Comparison of ENCODE assay signal across 8 cellular contexts in the genomic region with DNA sequence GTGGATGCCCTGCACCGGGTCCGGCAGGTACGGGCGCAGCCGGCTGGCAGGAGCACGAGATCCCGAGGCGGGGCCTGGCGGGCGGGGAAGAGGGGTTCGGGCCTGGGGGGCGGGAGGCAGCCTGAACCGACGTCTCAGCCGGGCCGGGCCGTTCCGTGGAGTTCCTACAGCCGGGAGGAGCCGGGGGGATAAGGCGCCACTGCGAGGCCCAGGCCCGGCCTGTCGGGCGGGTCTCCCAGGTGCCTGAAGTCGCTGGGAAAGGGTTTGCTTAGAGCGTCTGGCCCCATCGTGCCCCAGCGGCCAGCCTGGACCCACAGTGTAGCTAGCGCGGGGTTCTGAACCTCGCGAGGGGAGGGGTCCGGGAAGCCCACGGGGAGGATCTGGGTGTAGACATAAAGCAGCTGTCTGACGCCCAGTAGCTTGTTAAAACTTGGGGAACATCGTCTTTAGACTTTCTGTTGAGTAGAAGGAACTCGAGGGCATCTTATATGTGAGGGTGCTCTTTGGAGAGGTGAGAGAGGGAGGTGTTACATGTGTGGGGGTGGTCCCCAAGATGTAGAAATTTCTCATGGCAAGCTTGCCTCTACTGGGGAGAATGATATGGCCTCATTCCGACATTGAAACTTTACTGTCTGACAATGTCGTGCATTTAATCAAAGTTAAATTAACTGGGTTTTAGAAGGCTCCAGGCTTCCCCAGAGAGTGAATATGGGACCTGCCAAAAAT. TPM values are rescaled to one million over a fixed set of nuclear protein-coding genes. Genes with fewer than 3 reads are reported as not detected.
A peak's percentile ranks its signal among the peaks of the same experiment; 100 is the strongest.
DNase-seq lines count a peak whose midpoint lies in the region; ATAC-seq, FAIRE-seq and TF ChIP-seq lines count a peak whose summit lies in the region.

No MANE protein-coding gene starts in this region.

- H3K36me3 ChIP-seq in HAP-1 (replicated peaks) = peaks cover 18% of the 10 kb centered on the region
- peaks cover 17% of the 10 kb centered on the region; the same call in 1 of the 2 replicates for H3K36me3 ChIP-seq in PC-9 (ENCODE audit: low read depth)

- H3K9me2 ChIP-seq in PC-9 (ENCODE audit: insufficient read depth) = no peaks in the 10 kb centered on the region; the same call in 1 of the 2 replicates

- POLR2A ChIA-PET in PC-9 (lab: Charles Lee; ENCODE audit: unreplicated experiment) = interaction anchor here (0.6 to 0.8 kb wide), 3 partner anchors 40 to 103 kb away, joined by 3 to 19 read pairs (median 8); no protein-coding TSS in a partner anchor
- POLR2A ChIA-PET in naive thymus-derived CD8-positive, alpha-beta T cell (lab: Charles Lee) = interaction anchor here (0.7 to 1.0 kb wide), 2 partner anchors 36 to 113 kb away, joined by 3 to 5 read pairs; a partner anchor contains a TSS

- H3K27ac ChIP-seq in PC-9 = peak overlapping the region; percentile 23; the same call in 1 of the 2 replicates
- H3K27ac ChIP-seq in epithelial cell of prostate = peak overlapping the region; percentile 96

- peaks cover 66% of the 10 kb centered on the region for H3K79me2 ChIP-seq in PC-9 (ENCODE audit: low read depth)

- H3K4me1 ChIP-seq in HAP-1 (peaks cover 5% of the 10 kb centered on the region), PC-9 (replicated peaks; ENCODE audit: insufficient read depth) (peaks cover 23% of the 10 kb centered on the region)

- no peak for FAIRE-seq in GM12892 (lab: Jason Lieb, UNC)

- peak in 1 of 2 donors; percentile 52 for ATAC-seq in naive thymus-derived CD8-positive, alpha-beta T cell

- H3K9me3 Mint-ChIP-seq in naive thymus-derived CD8-positive, alpha-beta T cell = no peaks in the 10 kb centered on the region

- peaks cover 0 to 22% (median 0%) of the 10 kb centered on the region in 3 donors for H3K36me3 Mint-ChIP-seq in naive thymus-derived CD8-positive, alpha-beta T cell

- in situ Hi-C loops in HAP-1 (cut with MboI; ENCODE audit: low sequenced_read_pairs) = no loop called here

- no peaks in the 10 kb centered on the region for H3K27me3 Mint-ChIP-seq in naive thymus-derived CD8-positive, alpha-beta T cell

- TSS peak; percentile 29 for BruUV-seq in PC-9 (replicated peaks; lab: Mats Ljungman, UMichigan)

- H3K4me3 Mint-ChIP-seq in naive thymus-derived CD8-positive, alpha-beta T cell = peak overlapping the region; percentile 86 to 95 (median 91)

- no peak for TF ChIP-seq POLR2A in GM12892 (IDR thresholded peaks at IDR 0.05; ENCODE audit: low read depth, low read length)

- DNase-seq in ELF-1 (ENCODE audit: low read depth, low spot score) (peak; percentile 8), HAP-1 (ENCODE audit: low spot score in 2 of 2) (peak in 1 of 2 experiments; percentile 22), PC-9 (no peak), epithelial cell of prostate (ENCODE audit: low read depth, low spot score) (no peak), SHP77 (lab: John Stamatoyannopoulos, UW) (no peak), GM12892 (ENCODE audit: insufficient read length) (no peak)
- DNase-seq in naive thymus-derived CD8-positive, alpha-beta T cell = no peak
- no peak for DNase-seq in activated CD4-positive, alpha-beta T cell treated with anti-CD3 and anti-CD28 coated beads for 1 hour

- H3K27ac Mint-ChIP-seq in naive thymus-derived CD8-positive, alpha-beta T cell = peak overlapping the region; percentile 65 to 96 (median 93)

- peaks cover 3% of the 10 kb centered on the region; the same call in 1 of the 2 replicates for H3K27me3 ChIP-seq in HAP-1 (ENCODE audit: low read depth)
- H3K27me3 ChIP-seq in PC-9 (ENCODE audit: insufficient read depth, low read depth) = no peaks in the 10 kb centered on the region

- H3K9me3 ChIP-seq in HAP-1 = no peaks in the 10 kb centered on the region
- no peaks in the 10 kb centered on the region for H3K9me3 ChIP-seq in PC-9 (ENCODE audit: insufficient read depth, low read depth)

- intact Hi-C loops in PC-9 (cut with micrococcal nuclease; ENCODE audit: unreplicated experiment) = loop anchor here (5.0 kb wide), 1 partner anchor 43 kb away; no protein-coding TSS in a partner anchor

- CTCF ChIA-PET in PC-9 (lab: Charles Lee) = interaction anchor here (0.7 kb wide), 1 partner anchor 44 kb away, joined by 3 read pairs; no protein-coding TSS in a partner anchor

- peaks cover 21% of the 10 kb centered on the region for H3F3A ChIP-seq in PC-9 (ENCODE audit: insufficient read depth, low read depth)

- H3K4me2 ChIP-seq in PC-9 = peak overlapping the region; percentile 97

- TF ChIP-seq CTCF in PC-9 (conservative IDR thresholded peaks at IDR 0.05) = no peak

- peaks cover 15 to 61% (median 46%) of the 10 kb centered on the region in 4 donors for H3K4me1 Mint-ChIP-seq in naive thymus-derived CD8-positive, alpha-beta T cell

- peaks cover 39% of the 10 kb centered on the region for H4K20me1 ChIP-seq in PC-9 (ENCODE audit: insufficient read depth)

- H2AFZ ChIP-seq in PC-9 = peak overlapping the region; percentile 73

- H3K4me3 ChIP-seq in HAP-1 (peak overlapping the region; percentile 78), PC-9 (peak overlapping the region; percentile 99)

RNA-seq across cellular contexts. Expression of a gene that starts 0.5 kb away (rescaled TPM):
- 50.3 and 75.6 TPM in 2 replicates for total RNA-seq in PC-9 (2021)
- total RNA-seq in naive thymus-derived CD8-positive, alpha-beta T cell = 10 to 100 TPM; 46.1 to 51.6 TPM
- 10 to 100 TPM; 27.4 to 34.9 (median 28.7) TPM for polyA plus RNA-seq in naive thymus-derived CD8-positive, alpha-beta T cell
- 23.8 TPM for polyA plus RNA-seq in GM12892 (2012; ENCODE audit: missing spikeins)
